In genomic region chr19:2419754-2420153, GRCh38 we compare ENCODE assay signal across 20 cellular contexts. TPM values are rescaled to one million over a fixed set of nuclear protein-coding genes. Genes with fewer than 3 reads are reported as not detected.
DNase-seq lines count a peak whose midpoint lies in the region; ATAC-seq and TF ChIP-seq lines count a peak whose summit lies in the region.
"Had no signal": no experiment of that assay in that cellular context is flagged by ENCODE, and none has a peak within 500 bp of the region (broad histone marks: within the 10 kb centered on the region; RNA-seq: fewer than 3 reads in every experiment).

No MANE protein-coding gene starts in this region.

- TF ChIP-seq CTCF in dorsolateral prefrontal cortex (IDR thresholded peaks at IDR 0.05 in 54 of 56, conservative IDR thresholded peaks at IDR 0.05 in 2 of 56; ENCODE audit: low read depth in 1 of 56, partially characterized antibody in 56 of 56), result no peak

- H3K27ac ChIP-seq in dorsolateral prefrontal cortex, result no peak overlapping the region
- H3K27ac ChIP-seq: BLaER1 treated with 17β-estradiol and CSF1 and Interleukin-3, amounts not matched to agents 10 nM and 100 nM had no signal

- peak overlapping the region; percentile 42 for H3K27ac Mint-ChIP-seq in activated naive CD4-positive, alpha-beta T cell treated with anti-CD3 and anti-CD28 coated beads, Interleukin-2, amount 10 ng/mL, durations not matched to agents 7 days and 5 days
- peak overlapping the region; percentile 51 for H3K27ac Mint-ChIP-seq in central memory CD8-positive, alpha-beta T cell (ENCODE audit: low read depth)
- H3K27ac Mint-ChIP-seq: CD8-positive, alpha-beta T cell; HFFc6; IgD-negative memory B cell had no signal

- no peak overlapping the region for H3K4me3 Mint-ChIP-seq in activated naive CD4-positive, alpha-beta T cell treated with anti-CD3 and anti-CD28 coated beads, Interleukin-2, amount 10 ng/mL, durations not matched to agents 7 days and 5 days
- no peak overlapping the region for H3K4me3 Mint-ChIP-seq in central memory CD8-positive, alpha-beta T cell
- H3K4me3 Mint-ChIP-seq: CD8-positive, alpha-beta T cell; HFFc6; IgD-negative memory B cell had no signal

- no peak for ATAC-seq in central memory CD8-positive, alpha-beta T cell (replicated peaks; ENCODE audit: extremely low read depth, poor library complexity, severe bottlenecking)
- no peak for ATAC-seq in HG02885 (IDR thresholded peaks at IDR 0.05; ENCODE audit: poor library complexity, unreplicated experiment)
- ATAC-seq: CD8-positive, alpha-beta T cell; GM12878; HCT116 had no signal

- no peaks in the 10 kb centered on the region for H3K27me3 ChIP-seq in dorsolateral prefrontal cortex
- H3K27me3 ChIP-seq: BLaER1 treated with 17β-estradiol and CSF1 and Interleukin-3, amounts not matched to agents 10 nM and 100 nM had no signal

- CTCF ChIA-PET in activated naive CD4-positive, alpha-beta T cell treated with anti-CD3 and anti-CD28 coated beads, Interleukin-2, amount 10 ng/mL, durations not matched to agents 7 days and 5 days (lab: Charles Lee), result no interaction called here

- H3K4me3 ChIP-seq in dorsolateral prefrontal cortex, result no peak overlapping the region
- H3K4me3 ChIP-seq: BLaER1 treated with 17β-estradiol and CSF1 and Interleukin-3, amounts not matched to agents 10 nM and 100 nM; GM12878 had no signal

- no peak for DNase-seq in activated naive CD4-positive, alpha-beta T cell treated with anti-CD3 and anti-CD28 coated beads, Interleukin-2, amount 10 ng/mL, durations not matched to agents 7 days and 5 days
- DNase-seq in activated naive CD4-positive, alpha-beta T cell (lab: John Stamatoyannopoulos, UW), result no peak
- no peak for DNase-seq in central memory CD8-positive, alpha-beta T cell (ENCODE audit: low spot score in 2 of 2)
- DNase-seq in dorsolateral prefrontal cortex, result no peak
- DNase-seq: 8988T; Calu3; CD8-positive, alpha-beta T cell; DMS 273 treated with DMSO at 0.1 percent for 48 hours; DMS53; DND-41; EL; GOT3; H7; HFFc6 had no signal

- intact Hi-C loops in dorsolateral prefrontal cortex (cut with DNase I), result no loop called here

- H3K36me3 Mint-ChIP-seq in activated naive CD4-positive, alpha-beta T cell treated with anti-CD3 and anti-CD28 coated beads, Interleukin-2, amount 10 ng/mL, durations not matched to agents 7 days and 5 days, result peaks cover 3% of the 10 kb centered on the region
- peaks cover 2% of the 10 kb centered on the region for H3K36me3 Mint-ChIP-seq in central memory CD8-positive, alpha-beta T cell (ENCODE audit: insufficient read depth)

- no peaks in the 10 kb centered on the region for H3K27me3 Mint-ChIP-seq in activated naive CD4-positive, alpha-beta T cell treated with anti-CD3 and anti-CD28 coated beads, Interleukin-2, amount 10 ng/mL, durations not matched to agents 7 days and 5 days
- no peaks in the 10 kb centered on the region for H3K27me3 Mint-ChIP-seq in central memory CD8-positive, alpha-beta T cell
- H3K27me3 Mint-ChIP-seq: IgD-negative memory B cell had no signal

- H3K9me3 Mint-ChIP-seq in activated naive CD4-positive, alpha-beta T cell treated with anti-CD3 and anti-CD28 coated beads, Interleukin-2, amount 10 ng/mL, durations not matched to agents 7 days and 5 days, result no peaks in the 10 kb centered on the region
- H3K9me3 Mint-ChIP-seq in central memory CD8-positive, alpha-beta T cell, result no peaks in the 10 kb centered on the region
- H3K9me3 Mint-ChIP-seq: CD8-positive, alpha-beta T cell; HFFc6; IgD-negative memory B cell had no signal

- H3K4me1 Mint-ChIP-seq in activated naive CD4-positive, alpha-beta T cell treated with anti-CD3 and anti-CD28 coated beads, Interleukin-2, amount 10 ng/mL, durations not matched to agents 7 days and 5 days, result no peaks in the 10 kb centered on the region
- no peaks in the 10 kb centered on the region for H3K4me1 Mint-ChIP-seq in central memory CD8-positive, alpha-beta T cell

RNA-seq across cellular contexts. Expression of gene TIMM13, which starts 7.6 kb away (rescaled TPM):
- 10 to 100 TPM; 36.0 to 71.8 (median 52.0) TPM for total RNA-seq in dorsolateral prefrontal cortex

RNA-seq across cellular contexts. Expression of gene LMNB2, which starts 37.0 kb away (rescaled TPM):
- 10 to 100 TPM; 13.4 to 25.1 (median 18.3) TPM for total RNA-seq in dorsolateral prefrontal cortex

RNA-seq across cellular contexts. Expression of gene GADD45B, which starts 56.2 kb away (rescaled TPM):
- total RNA-seq in dorsolateral prefrontal cortex, result 100 to 1,000 TPM in 25 of 120 experiments, 10 to 100 TPM in 95; 15.8 to 333 (median 47.4) TPM

RNA-seq across cellular contexts. Expression of gene TMPRSS9, which starts 59.7 kb away (rescaled TPM):
- 1 to 10 TPM in 1 of 120 experiments, under 1 TPM in 61, not detected in 58; 0.13 to 1.5 (median 0.29) TPM for total RNA-seq in dorsolateral prefrontal cortex
- total RNA-seq: A673; Calu3; CD8-positive, alpha-beta T cell; GM12878; H7; HFFc6 had no signal
